In genomic region chr12:42023733-42024494, GRCh38 we compare ENCODE assay signal across 8 cellular contexts.
DNase-seq lines count a peak whose midpoint lies in the region; ATAC-seq lines count a peak whose summit lies in the region.

No MANE protein-coding gene starts in this region.

- H3K27me3 ChIP-seq in endocrine pancreas (ENCODE audit: control insufficient read depth, insufficient read depth, low read length): no peaks in the 10 kb centered on the region

- no peaks in the 10 kb centered on the region for H3K9me3 ChIP-seq in endocrine pancreas (ENCODE audit: control insufficient read depth, low read length)

- H3K4me3 ChIP-seq in endocrine pancreas (ENCODE audit: control insufficient read depth, insufficient read depth, low read length): peak overlapping the region; percentile 71

- peak; percentile 82 for ATAC-seq in GM18873 (IDR thresholded peaks at IDR 0.05; ENCODE audit: low FRiP score, unreplicated experiment)
- ATAC-seq in HG03139 (IDR thresholded peaks at IDR 0.05; ENCODE audit: unreplicated experiment): peak; percentile 91

- DNase-seq in AG20443 (ENCODE audit: low spot score) (peak; percentile 88), NCI-H748 (lab: John Stamatoyannopoulos, UW; ENCODE audit: unreplicated experiment) (peak; percentile 96), midbrain (lab: John Stamatoyannopoulos, UW) (peak; percentile 79)
- DNase-seq in activated CD8-positive, alpha-beta memory T cell treated with anti-CD3 and anti-CD28 coated beads for 1 hour (ENCODE audit: extremely low read depth in 1 of 2, low read depth in 1 of 2): peak; percentile 9 to 56
- DNase-seq in stimulated activated CD8-positive, alpha-beta memory T cell treated with anti-CD3 and anti-CD28 coated beads, Interleukin-15, amount 100 ng/mL, for 4 hours (ENCODE audit: low read depth in 2 of 2): peak; percentile 30

- peaks cover 4% of the 10 kb centered on the region for H3K4me1 ChIP-seq in endocrine pancreas (ENCODE audit: control insufficient read depth, insufficient read depth, low read length)

- no peak overlapping the region for H3K9ac ChIP-seq in endocrine pancreas (ENCODE audit: control insufficient read depth, insufficient read depth, low read length)

- no peaks in the 10 kb centered on the region for H3K36me3 ChIP-seq in endocrine pancreas (ENCODE audit: control insufficient read depth, insufficient read depth, low read length)

Comparison
In these comparisons a context has a peak if more than half of its experiments do, and no peak if none do; other contexts are left out.
1. Peak in every context shown above with its lines: DNase-seq, ATAC-seq and H3K4me3 ChIP-seq.
2. DNase-seq: peak in every context shown above with its lines; median percentile 96 in NCI-H748; 88 in AG20443; 79 in midbrain; 32 in activated CD8-positive, alpha-beta memory T cell treated with anti-CD3 and anti-CD28 coated beads for 1 hour; 30 in stimulated activated CD8-positive, alpha-beta memory T cell treated with anti-CD3 and anti-CD28 coated beads, Interleukin-15, amount 100 ng/mL, for 4 hours.